Comparison of ENCODE assay signal across 7 cellular contexts in genomic region chr18:3248670-3249359, GRCh38. TPM values are rescaled to one million over a fixed set of nuclear protein-coding genes. Genes with fewer than 3 reads are reported as not detected.
A peak's percentile ranks its signal among the peaks of the same experiment; 100 is the strongest.
DNase-seq lines count a peak whose midpoint lies in the region; ATAC-seq and TF ChIP-seq lines count a peak whose summit lies in the region.

No MANE protein-coding gene starts in this region.

- peak overlapping the region; percentile 71 for H3K4me3 ChIP-seq in LNCaP clone FGC (ENCODE audit: low read depth, low read length)
- H3K4me3 ChIP-seq in iPS DF 6.9 (ENCODE audit: low read length): peak overlapping the region; percentile 94; the same call in 1 of the 2 replicates

- peaks cover 2% of the 10 kb centered on the region; the same call in 1 of the 2 replicates for H3K36me3 ChIP-seq in iPS DF 6.9 (ENCODE audit: control insufficient read depth, insufficient read depth, low read length)

- TF ChIP-seq CTCF in GM10266 (IDR thresholded peaks at IDR 0.05; ENCODE audit: control insufficient read depth, insufficient read depth, low read depth, missing control alignments) (no peak), LNCaP clone FGC (IDR thresholded peaks at IDR 0.05; ENCODE audit: control insufficient read depth, extremely low read depth, insufficient read depth) (no peak)

- H3K36me3 Mint-ChIP-seq in activated T-helper 2 cell treated with anti-CD3 and anti-CD28 coated beads, Interferon-gamma antibody, Interleukin-2, Interleukin-4, amounts not matched to agents 10 μg/mL and 5 μg/mL and 100 μg/mL, durations not matched to agents 14 hours and 24 hours and 36 hours (ENCODE audit: low read depth): peaks cover 47% of the 10 kb centered on the region
- peaks cover 63% of the 10 kb centered on the region for H3K36me3 Mint-ChIP-seq in stimulated activated effector memory CD8-positive, alpha-beta T cell treated with anti-CD3 and anti-CD28 coated beads, Interleukin-12 subunit alpha, Interleukin-12 subunit beta, amount 100 ng/mL, for 72 hours

- DNase-seq in GM10266 (ENCODE audit: extremely low spot score): peak; percentile 47
- DNase-seq in LNCaP clone FGC (ENCODE audit: low read depth): peak; percentile 45
- DNase-seq in activated T-helper 2 cell treated with anti-CD3 and anti-CD28 coated beads, Interferon-gamma antibody, Interleukin-2, Interleukin-4, amounts not matched to agents 10 μg/mL and 5 μg/mL and 100 μg/mL, durations not matched to agents 14 hours and 24 hours and 36 hours (ENCODE audit: low spot score): peak; percentile 40
- DNase-seq in iPS DF 6.9 (ENCODE audit: low read depth, low spot score): no peak
- DNase-seq in stimulated activated effector memory CD8-positive, alpha-beta T cell treated with anti-CD3 and anti-CD28 coated beads, Interleukin-12 subunit alpha, Interleukin-12 subunit beta, amount 100 ng/mL, for 72 hours (ENCODE audit: low spot score in 2 of 2): no peak
- DNase-seq in superior temporal gyrus (ENCODE audit: extremely low spot score): no peak

- H3K27me3 Mint-ChIP-seq in activated T-helper 2 cell treated with anti-CD3 and anti-CD28 coated beads, Interferon-gamma antibody, Interleukin-2, Interleukin-4, amounts not matched to agents 10 μg/mL and 5 μg/mL and 100 μg/mL, durations not matched to agents 14 hours and 24 hours and 36 hours (ENCODE audit: low read depth): no peaks in the 10 kb centered on the region

- no peak for ATAC-seq in stimulated activated effector memory CD8-positive, alpha-beta T cell treated with anti-CD3 and anti-CD28 coated beads, Interleukin-12 subunit alpha, Interleukin-12 subunit beta, amount 100 ng/mL, for 72 hours
- no peak for ATAC-seq in GM21381 (IDR thresholded peaks at IDR 0.05; ENCODE audit: unreplicated experiment)

- peaks cover 52% of the 10 kb centered on the region for H3K4me1 Mint-ChIP-seq in activated T-helper 2 cell treated with anti-CD3 and anti-CD28 coated beads, Interferon-gamma antibody, Interleukin-2, Interleukin-4, amounts not matched to agents 10 μg/mL and 5 μg/mL and 100 μg/mL, durations not matched to agents 14 hours and 24 hours and 36 hours (ENCODE audit: low read depth)
- H3K4me1 Mint-ChIP-seq in stimulated activated effector memory CD8-positive, alpha-beta T cell treated with anti-CD3 and anti-CD28 coated beads, Interleukin-12 subunit alpha, Interleukin-12 subunit beta, amount 100 ng/mL, for 72 hours: peaks cover 48% of the 10 kb centered on the region

- no peaks in the 10 kb centered on the region for H3K27me3 ChIP-seq in iPS DF 6.9 (ENCODE audit: control insufficient read depth, insufficient read depth, low read length)

- intact Hi-C loops in activated T-helper 2 cell treated with anti-CD3 and anti-CD28 coated beads, Interferon-gamma antibody, Interleukin-2, Interleukin-4, amounts not matched to agents 10 μg/mL and 5 μg/mL and 100 μg/mL, durations not matched to agents 14 hours and 24 hours and 36 hours (cut with micrococcal nuclease): loop anchor here (5.0 kb wide), 3 partner anchors 267 to 482 kb away; partner anchors contain the start of gene EMILIN2

- no CpG with 5 or more reads among the region's 9 CpGs for WGBS in iPS DF 6.9 (ENCODE audit: insufficient coverage, insufficient read length)

- H3K4me3 Mint-ChIP-seq in activated T-helper 2 cell treated with anti-CD3 and anti-CD28 coated beads, Interferon-gamma antibody, Interleukin-2, Interleukin-4, amounts not matched to agents 10 μg/mL and 5 μg/mL and 100 μg/mL, durations not matched to agents 14 hours and 24 hours and 36 hours (ENCODE audit: low read depth): peak overlapping the region; percentile 90
- peak overlapping the region; percentile 82 for H3K4me3 Mint-ChIP-seq in stimulated activated effector memory CD8-positive, alpha-beta T cell treated with anti-CD3 and anti-CD28 coated beads, Interleukin-12 subunit alpha, Interleukin-12 subunit beta, amount 100 ng/mL, for 72 hours

- H3K27ac Mint-ChIP-seq in activated T-helper 2 cell treated with anti-CD3 and anti-CD28 coated beads, Interferon-gamma antibody, Interleukin-2, Interleukin-4, amounts not matched to agents 10 μg/mL and 5 μg/mL and 100 μg/mL, durations not matched to agents 14 hours and 24 hours and 36 hours: peak overlapping the region; percentile 92
- H3K27ac Mint-ChIP-seq in stimulated activated effector memory CD8-positive, alpha-beta T cell treated with anti-CD3 and anti-CD28 coated beads, Interleukin-12 subunit alpha, Interleukin-12 subunit beta, amount 100 ng/mL, for 72 hours: peak overlapping the region; percentile 99

- H3K4me1 ChIP-seq in iPS DF 6.9 (ENCODE audit: control insufficient read depth, insufficient read depth, low read length): no peaks in the 10 kb centered on the region

- H3K9me3 ChIP-seq in iPS DF 6.9 (ENCODE audit: control insufficient read depth, insufficient read depth, low read length): no peaks in the 10 kb centered on the region

- no peaks in the 10 kb centered on the region for H3K9me3 Mint-ChIP-seq in activated T-helper 2 cell treated with anti-CD3 and anti-CD28 coated beads, Interferon-gamma antibody, Interleukin-2, Interleukin-4, amounts not matched to agents 10 μg/mL and 5 μg/mL and 100 μg/mL, durations not matched to agents 14 hours and 24 hours and 36 hours
- no peaks in the 10 kb centered on the region for H3K9me3 Mint-ChIP-seq in stimulated activated effector memory CD8-positive, alpha-beta T cell treated with anti-CD3 and anti-CD28 coated beads, Interleukin-12 subunit alpha, Interleukin-12 subunit beta, amount 100 ng/mL, for 72 hours

- H3K27ac ChIP-seq in iPS DF 6.9 (ENCODE audit: low read length): no peak overlapping the region

RNA-seq across cellular contexts. Expression of gene MYL12A, which starts 1.2 kb away (rescaled TPM):
- total RNA-seq in activated T-helper 2 cell treated with anti-CD3 and anti-CD28 coated beads, Interferon-gamma antibody, Interleukin-2, Interleukin-4, amounts not matched to agents 10 μg/mL and 5 μg/mL and 100 μg/mL, durations not matched to agents 14 hours and 24 hours and 36 hours: 396 and 397 TPM in 2 replicates

RNA-seq across cellular contexts. Expression of gene MYL12B, which starts 13.1 kb away (rescaled TPM):
- 243 and 245 TPM in 2 replicates for total RNA-seq in activated T-helper 2 cell treated with anti-CD3 and anti-CD28 coated beads, Interferon-gamma antibody, Interleukin-2, Interleukin-4, amounts not matched to agents 10 μg/mL and 5 μg/mL and 100 μg/mL, durations not matched to agents 14 hours and 24 hours and 36 hours

RNA-seq across cellular contexts. Expression of gene MYOM1, which starts 29.0 kb away (rescaled TPM):
- total RNA-seq in activated T-helper 2 cell treated with anti-CD3 and anti-CD28 coated beads, Interferon-gamma antibody, Interleukin-2, Interleukin-4, amounts not matched to agents 10 μg/mL and 5 μg/mL and 100 μg/mL, durations not matched to agents 14 hours and 24 hours and 36 hours: 0.62 and 2.4 TPM in 2 replicates

Comparison
In these comparisons a context has a peak if more than half of its experiments do, and no peak if none do; other contexts are left out.
1. DNase-seq: peak in GM10266 (single experiment), LNCaP clone FGC (single experiment) and activated T-helper 2 cell treated with anti-CD3 and anti-CD28 coated beads, Interferon-gamma antibody, Interleukin-2, Interleukin-4, amounts not matched to agents 10 μg/mL and 5 μg/mL and 100 μg/mL, durations not matched to agents 14 hours and 24 hours and 36 hours (single experiment); none in iPS DF 6.9 (single experiment), stimulated activated effector memory CD8-positive, alpha-beta T cell treated with anti-CD3 and anti-CD28 coated beads, Interleukin-12 subunit alpha, Interleukin-12 subunit beta, amount 100 ng/mL, for 72 hours (0 of 2) and superior temporal gyrus (single experiment).